15 cellular contexts compared by ENCODE assay signal in the genomic region with DNA sequence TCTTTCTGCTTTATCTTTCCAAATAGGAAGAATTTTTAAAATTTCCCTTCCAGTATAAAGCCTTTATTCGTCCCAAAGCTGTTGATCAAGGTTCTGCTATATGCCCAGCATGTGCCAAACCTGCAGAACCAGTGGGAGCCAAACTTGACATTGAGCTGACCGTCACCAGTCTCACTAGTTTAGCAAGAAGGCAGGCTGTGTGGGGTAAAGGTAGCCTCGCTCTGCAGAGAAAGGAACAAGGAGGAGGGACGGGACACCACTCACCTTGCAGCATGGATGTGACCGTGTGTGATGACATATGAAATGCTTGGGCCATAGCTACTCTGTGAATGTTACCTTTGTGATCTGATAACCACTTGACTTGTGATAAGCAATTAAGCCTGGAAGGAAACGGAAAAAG.
DNase-seq lines count a peak whose midpoint lies in the region; ATAC-seq and TF ChIP-seq lines count a peak whose summit lies in the region.
"Had no signal": no experiment of that assay in that cellular context is flagged by ENCODE, and none has a peak within 500 bp of the region (broad histone marks: within the 10 kb centered on the region; RNA-seq: fewer than 3 reads in every experiment).

No MANE protein-coding gene starts in this region.

- peak overlapping the region; percentile 67 for H3K27ac ChIP-seq in BLaER1
- H3K27ac ChIP-seq in BLaER1 treated with 17β-estradiol and CSF1 and Interleukin-3, amounts not matched to agents 10 nM and 100 nM = peak overlapping the region in 4 of 11 experiments; percentile 6 to 43 (median 30); a peak in 2 of 22 replicates
- H3K27ac ChIP-seq in prostate gland = no peak overlapping the region

- peak overlapping the region; percentile 12; the same call in 1 of the 2 replicates for H3K9ac ChIP-seq in BLaER1
- H3K9ac ChIP-seq in BLaER1 treated with 17β-estradiol and CSF1 and Interleukin-3, amounts not matched to agents 10 nM and 100 nM = peak overlapping the region in 1 of 11 experiments; percentile 15; a peak in 2 of 22 replicates

- no peaks in the 10 kb centered on the region for H4K20me1 ChIP-seq in BLaER1
- peaks cover 0 to 80% (median 0%) of the 10 kb centered on the region in 11 experiments; a peak in 3 of 22 replicates for H4K20me1 ChIP-seq in BLaER1 treated with 17β-estradiol and CSF1 and Interleukin-3, amounts not matched to agents 10 nM and 100 nM

- no peaks in the 10 kb centered on the region for H3K9me3 ChIP-seq in BLaER1
- H3K9me3 ChIP-seq in BLaER1 treated with 17β-estradiol and CSF1 and Interleukin-3, amounts not matched to agents 10 nM and 100 nM (replicated peaks in 1 of 11) = peaks cover 0 to 6% (median 0%) of the 10 kb centered on the region in 11 experiments; a peak in 2 of 22 replicates
- no peaks in the 10 kb centered on the region for H3K9me3 ChIP-seq in prostate gland
- H3K9me3 ChIP-seq: BE2C had no signal

- H3K4me3 ChIP-seq in BLaER1 (no peak overlapping the region), prostate gland (no peak overlapping the region)
- no peak overlapping the region for H3K4me3 ChIP-seq in BLaER1 treated with 17β-estradiol and CSF1 and Interleukin-3, amounts not matched to agents 10 nM and 100 nM

- H3K36me3 ChIP-seq in BLaER1 = peaks cover 18% of the 10 kb centered on the region; the same call in 1 of the 2 replicates
- H3K36me3 ChIP-seq in BLaER1 treated with 17β-estradiol and CSF1 and Interleukin-3, amounts not matched to agents 10 nM and 100 nM = peaks cover 0 to 17% (median 0%) of the 10 kb centered on the region in 11 experiments; a peak in 4 of 22 replicates
- H3K36me3 ChIP-seq in prostate gland = no peaks in the 10 kb centered on the region
- H3K36me3 ChIP-seq: BE2C had no signal

- intact Hi-C loops in prostate gland (cut with DNase I) = no loop called here

- H3K4me2 ChIP-seq in BLaER1 = peak overlapping the region; percentile 68
- peak overlapping the region; percentile 23 to 78 (median 62); a peak in 21 of 22 replicates for H3K4me2 ChIP-seq in BLaER1 treated with 17β-estradiol and CSF1 and Interleukin-3, amounts not matched to agents 10 nM and 100 nM

- DNase-seq in prostate gland (ENCODE audit: low spot score) = peak; percentile 10
- no peak for DNase-seq in T-helper 9 cell
- DNase-seq in NCI-H1417 treated with DMSO at 0.1 percent for 48 hours (lab: John Stamatoyannopoulos, UW) = no peak
- DNase-seq: ACHN; BE2C; Calu3; CD4-positive, alpha-beta memory T cell; DMS79 treated with DMSO at 0.1 percent for 48 hours; GF-D8; GOT3; H9 had no signal

- WGBS in prostate gland = 75% methylated on average over 6 of the region's 6 CpGs

- TF ChIP-seq POLR2A in prostate gland (IDR thresholded peaks at IDR 0.05) = no peak

- peaks cover 100% of the 10 kb centered on the region for H3K4me1 ChIP-seq in BLaER1
- H3K4me1 ChIP-seq in BLaER1 treated with 17β-estradiol and CSF1 and Interleukin-3, amounts not matched to agents 10 nM and 100 nM = peaks cover 29 to 100% (median 86%) of the 10 kb centered on the region in 10 experiments
- no peaks in the 10 kb centered on the region for H3K4me1 ChIP-seq in prostate gland (replicated peaks)
- H3K4me1 ChIP-seq: BE2C had no signal

- no peaks in the 10 kb centered on the region for H3K27me3 ChIP-seq in BLaER1
- H3K27me3 ChIP-seq in BLaER1 treated with 17β-estradiol and CSF1 and Interleukin-3, amounts not matched to agents 10 nM and 100 nM = no peaks in the 10 kb centered on the region
- no peaks in the 10 kb centered on the region for H3K27me3 ChIP-seq in prostate gland (replicated peaks; ENCODE audit: insufficient read depth)
- H3K27me3 ChIP-seq: BE2C had no signal

- TF ChIP-seq CTCF in prostate gland (IDR thresholded peaks at IDR 0.05) = no peak

- peak; percentile 62 for ATAC-seq in esophagus mucosa
- ATAC-seq in HG03097 (IDR thresholded peaks at IDR 0.05; ENCODE audit: low FRiP score, unreplicated experiment) = no peak
